ENCODE assay signal across 11 cellular contexts in genomic region chr6:122838060-122838780, GRCh38. TPM values are rescaled to one million over a fixed set of nuclear protein-coding genes. Genes with fewer than 3 reads are reported as not detected.
DNase-seq lines count a peak whose midpoint lies in the region; ATAC-seq, FAIRE-seq and TF ChIP-seq lines count a peak whose summit lies in the region.
"Had no signal": no experiment of that assay in that cellular context is flagged by ENCODE, and none has a peak within 500 bp of the region (broad histone marks: within the 10 kb centered on the region; RNA-seq: fewer than 3 reads in every experiment).

No MANE protein-coding gene starts in this region.

- no peaks in the 10 kb centered on the region for H3K9me2 ChIP-seq in Loucy (replicated peaks; ENCODE audit: low read depth, low read length)

- H3K27ac ChIP-seq in lower lobe of right lung (no peak overlapping the region), coronary artery (no peak overlapping the region)
- H3K27ac ChIP-seq: skin epidermis had no signal

- no peaks in the 10 kb centered on the region for H3K27me3 ChIP-seq in Loucy (ENCODE audit: insufficient read depth, low read length, poor library complexity, severe bottlenecking)
- no peaks in the 10 kb centered on the region for H3K27me3 ChIP-seq in lower lobe of right lung (ENCODE audit: low read depth)

- no peak overlapping the region for H3K4me2 ChIP-seq in Loucy (ENCODE audit: low read depth, low read length, poor library complexity, severe bottlenecking)

- intact Hi-C loops in lower lobe of right lung (cut with DNase I): loop anchor here (10.0 kb wide), 1 partner anchor 103 kb away; no protein-coding TSS in a partner anchor

- H3K4me3 ChIP-seq in Loucy (ENCODE audit: low read length, poor library complexity, severe bottlenecking) (no peak overlapping the region), astrocyte of the cerebellum (ENCODE audit: low read depth, low read length) (no peak overlapping the region), lower lobe of right lung (no peak overlapping the region), coronary artery (no peak overlapping the region)
- H3K4me3 ChIP-seq: skin epidermis had no signal

- no peaks in the 10 kb centered on the region for H3K9me3 ChIP-seq in Loucy (ENCODE audit: insufficient read depth, low read depth, low read length)
- no peaks in the 10 kb centered on the region for H3K9me3 ChIP-seq in lower lobe of right lung

- no peak for FAIRE-seq in D721Med (lab: Jason Lieb, UNC)

- H3K36me3 ChIP-seq in Loucy (ENCODE audit: insufficient read depth, low read length) (no peaks in the 10 kb centered on the region), lower lobe of right lung (no peaks in the 10 kb centered on the region)

- no peaks in the 10 kb centered on the region for H4K20me1 ChIP-seq in Loucy (ENCODE audit: insufficient read depth, low read length, poor library complexity, severe bottlenecking)

- in situ Hi-C loops in astrocyte of the cerebellum (cut with HindIII; ENCODE audit: low sequenced_read_pairs): loop anchor here (10.0 kb wide), 1 partner anchor 343 kb away; no protein-coding TSS in a partner anchor

- H3F3A ChIP-seq in Loucy (ENCODE audit: low read depth): no peaks in the 10 kb centered on the region

- H3K9ac ChIP-seq in Loucy (ENCODE audit: low read depth, low read length, poor library complexity, severe bottlenecking): no peak overlapping the region

- H3K4me1 ChIP-seq in Loucy (ENCODE audit: insufficient read depth, low read length, poor library complexity, severe bottlenecking) (no peaks in the 10 kb centered on the region), lower lobe of right lung (no peaks in the 10 kb centered on the region)

- H3K79me2 ChIP-seq in Loucy (ENCODE audit: insufficient read depth, low read length): no peaks in the 10 kb centered on the region

- TF ChIP-seq CTCF in D721Med (IDR thresholded peaks at IDR 0.05; ENCODE audit: insufficient read depth, missing control alignments): peak; percentile 58
- peak; percentile 62 for TF ChIP-seq CTCF in Loucy (conservative IDR thresholded peaks at IDR 0.05; ENCODE audit: low read length)
- TF ChIP-seq CTCF in astrocyte of the cerebellum (IDR thresholded peaks at IDR 0.05; ENCODE audit: low read depth, low read length, missing control alignments): peak; percentile 55
- peak; percentile 35 for TF ChIP-seq CTCF in lower lobe of right lung (IDR thresholded peaks at IDR 0.05)
- no peak for TF ChIP-seq CTCF in coronary artery (IDR thresholded peaks at IDR 0.05)

- no peak overlapping the region for H2AFZ ChIP-seq in Loucy (ENCODE audit: low read length)

- DNase-seq in D721Med (ENCODE audit: insufficient read length, low spot score): no peak
- DNase-seq in astrocyte of the cerebellum (ENCODE audit: low read depth): no peak
- DNase-seq in lower lobe of right lung: no peak
- no peak for DNase-seq in coronary artery (ENCODE audit: low spot score)
- DNase-seq: amniotic stem cell, NCI-H226 had no signal

- ATAC-seq in lower lobe of right lung (no peak), HG03469 (IDR thresholded peaks at IDR 0.05; ENCODE audit: unreplicated experiment) (no peak), HG03520 (IDR thresholded peaks at IDR 0.05; ENCODE audit: unreplicated experiment) (no peak), GM19351 (IDR thresholded peaks at IDR 0.05; ENCODE audit: unreplicated experiment) (no peak)

RNA-seq across cellular contexts. Expression of gene SMPDL3A, which starts 49.2 kb away (rescaled TPM):
- 17.9 TPM for total RNA-seq in lower lobe of right lung

RNA-seq across cellular contexts. Expression of gene FABP7, which starts 58.7 kb away (rescaled TPM):
- not detected for total RNA-seq in lower lobe of right lung
